Comparison of ENCODE assay signal across 17 cellular contexts in the genomic region with DNA sequence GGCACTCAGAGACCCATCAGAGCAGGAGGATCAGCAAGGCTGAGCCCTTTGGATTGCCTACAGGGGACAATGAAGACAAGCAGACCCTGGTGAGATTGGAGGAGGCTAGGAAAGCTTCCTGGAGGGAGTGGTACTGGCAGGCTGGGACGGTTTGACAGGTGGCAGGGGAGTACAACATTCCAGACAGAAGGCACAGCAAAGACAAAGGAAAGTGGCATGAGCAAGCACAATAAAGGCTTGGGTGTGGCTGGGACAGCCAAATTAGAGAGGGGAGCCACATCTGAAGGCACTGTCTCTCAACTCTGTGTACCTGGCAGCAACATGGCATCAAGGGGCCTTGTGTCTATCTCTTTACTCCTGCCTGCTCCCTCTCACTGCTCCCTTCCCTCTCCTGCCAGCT.
"Had no signal": no experiment of that assay in that cellular context is flagged by ENCODE, and none has a peak within 500 bp of the region (broad histone marks: within the 10 kb centered on the region; RNA-seq: fewer than 3 reads in every experiment).

No MANE protein-coding gene starts in this region.

- DNase-seq: effector CD4-positive, alpha-beta T cell; endodermal cell; erythroblast; foreskin keratinocyte; kidney glomerular epithelial cell; mammary epithelial cell; naive B cell; stimulated activated CD4-positive, alpha-beta T cell treated with anti-CD3 and anti-CD28 coated beads, Interleukin-2, amount 100 ng/mL, for 24 hours; stimulated activated CD4-positive, alpha-beta T cell treated with anti-CD3 and anti-CD28 coated beads, Interleukin-4, amount 100 ng/mL, for 4 hours; stimulated activated naive B cell treated with anti-CD40 and anti-IgM and Interleukin-4, amounts not matched to agents 10 μg/mL and 1 μg/mL and 100 μg/mL, for 72 hours; stimulated activated naive CD8-positive, alpha-beta T cell treated with anti-CD3 and anti-CD28 coated beads, Interleukin-15, amount 100 ng/mL, for 72 hours; testis had no signal

- H3K27me3 ChIP-seq: foreskin keratinocyte, hepatocyte, neutrophil, testis, tibial nerve had no signal

- H3K4me3 ChIP-seq: coronary artery, hepatocyte, skin epidermis, testis, tibial nerve had no signal

- H3K27ac ChIP-seq: coronary artery, foreskin keratinocyte, hepatocyte, neutrophil, skin epidermis, testis, tibial nerve had no signal

- H3K9me3 ChIP-seq: neutrophil, testis, tibial nerve had no signal

- H3K36me3 ChIP-seq: neutrophil had no signal

- H3K4me1 ChIP-seq: foreskin keratinocyte, tibial nerve had no signal
